Comparison of ENCODE assay signal across 9 cellular contexts in genomic region chr3:49027634-49028033, GRCh38. TPM values are rescaled to one million over a fixed set of nuclear protein-coding genes. Genes with fewer than 3 reads are reported as not detected.
A peak's percentile ranks its signal among the peaks of the same experiment; 100 is the strongest.
DNase-seq lines count a peak whose midpoint lies in the region; ATAC-seq and TF ChIP-seq lines count a peak whose summit lies in the region.
"Had no signal": no experiment of that assay in that cellular context is flagged by ENCODE, and none has a peak within 500 bp of the region (broad histone marks: within the 10 kb centered on the region; RNA-seq: fewer than 3 reads in every experiment).

No MANE protein-coding gene starts in this region.

- H3K9me3 ChIP-seq in left ventricle myocardium inferior (replicated peaks) (no peaks in the 10 kb centered on the region), heart right ventricle (no peaks in the 10 kb centered on the region), iPS-20b (ENCODE audit: insufficient read depth, low read depth, low read length) (no peaks in the 10 kb centered on the region), upper lobe of left lung (no peaks in the 10 kb centered on the region)

- intact Hi-C loops in left ventricle myocardium inferior (cut with micrococcal nuclease) = no loop called here
- intact Hi-C loops in heart right ventricle (cut with DNase I) = loop anchor here in 1 of 10 donors (10.0 kb wide), 1 partner anchor 397 kb away; the partner anchor contains the start of genes AMT and NICN1

- H3K27me3 ChIP-seq in left ventricle myocardium inferior (ENCODE audit: low read depth) = no peaks in the 10 kb centered on the region
- no peaks in the 10 kb centered on the region for H3K27me3 ChIP-seq in heart right ventricle
- no peaks in the 10 kb centered on the region for H3K27me3 ChIP-seq in iPS-20b (ENCODE audit: insufficient read depth, low read length)
- no peaks in the 10 kb centered on the region for H3K27me3 ChIP-seq in upper lobe of left lung

- 96 to 97% methylated on average over 9 of the region's 9 CpGs for WGBS in heart right ventricle, 2 donors
- 95 to 96% methylated on average over 9 of the region's 9 CpGs for WGBS in upper lobe of left lung, 2 donors

- no peak for ATAC-seq in heart right ventricle
- ATAC-seq in upper lobe of left lung (ENCODE audit: low FRiP score in 2 of 2) = no peak
- ATAC-seq in HG02588 (IDR thresholded peaks at IDR 0.05; ENCODE audit: unreplicated experiment) = no peak

- H3K36me3 ChIP-seq in left ventricle myocardium inferior = peaks cover 67% of the 10 kb centered on the region
- H3K36me3 ChIP-seq in heart right ventricle = peaks cover 0 to 82% (median 52%) of the 10 kb centered on the region in 9 donors
- peaks cover 86% of the 10 kb centered on the region for H3K36me3 ChIP-seq in iPS-20b (ENCODE audit: insufficient read depth, low read depth, low read length)
- peaks cover 27 to 72% (median 57%) of the 10 kb centered on the region in 4 donors for H3K36me3 ChIP-seq in upper lobe of left lung

- TF ChIP-seq POLR2A in upper lobe of left lung (IDR thresholded peaks at IDR 0.05) = peak in 1 of 4 donors; percentile 2

- TF ChIP-seq CTCF in left ventricle myocardium inferior (IDR thresholded peaks at IDR 0.05; ENCODE audit: borderline replicate concordance) = no peak
- no peak for TF ChIP-seq CTCF in heart right ventricle (IDR thresholded peaks at IDR 0.05)
- no peak for TF ChIP-seq CTCF in VCaP (conservative IDR thresholded peaks at IDR 0.05)
- no peak for TF ChIP-seq CTCF in upper lobe of left lung (IDR thresholded peaks at IDR 0.05)

- no peak for TF ChIP-seq EP300 in upper lobe of left lung (IDR thresholded peaks at IDR 0.05)

- H3K4me3 ChIP-seq in left ventricle myocardium inferior = no peak overlapping the region
- no peak overlapping the region for H3K4me3 ChIP-seq in heart right ventricle
- 0 out of 2 replicates have a peak overlapping the region, but pooled peaks have one; percentile 86 for H3K4me3 ChIP-seq in iPS-20b (ENCODE audit: low read length)
- H3K4me3 ChIP-seq in upper lobe of left lung = no peak overlapping the region

- H3K4me1 ChIP-seq in left ventricle myocardium inferior (peaks cover 70% of the 10 kb centered on the region), heart right ventricle (peaks cover 11 to 57% (median 28%) of the 10 kb centered on the region in 9 donors), iPS-20b (ENCODE audit: insufficient read depth, low read length) (0 out of 2 replicates have a peak, but pooled peaks cover 5% of the 10 kb centered on the region), upper lobe of left lung (peaks cover 21 to 34% (median 26%) of the 10 kb centered on the region in 4 donors)

- H3K27ac ChIP-seq in left ventricle myocardium inferior (replicated peaks) = peak overlapping the region; percentile 94
- H3K27ac ChIP-seq in heart right ventricle = peak overlapping the region in 2 of 10 donors; percentile 2 to 89
- peak overlapping the region; percentile 99 for H3K27ac ChIP-seq in VCaP
- H3K27ac ChIP-seq in iPS-20b (ENCODE audit: low read length) = no peak overlapping the region
- peak overlapping the region in 3 of 4 donors; percentile 8 to 92 (median 92) for H3K27ac ChIP-seq in upper lobe of left lung

- DNase-seq in left ventricle myocardium inferior = no peak
- DNase-seq in heart right ventricle = no peak
- no peak for DNase-seq in upper lobe of left lung
- no peak for DNase-seq in dermis blood vessel endothelial cell
- no peak for DNase-seq in stimulated activated CD4-positive, alpha-beta T cell treated with anti-CD3 and anti-CD28 coated beads, Interleukin-4, amount 100 ng/mL, for 4 hours
- DNase-seq: NCI-H446 treated with DMSO at 0.1 percent for 48 hours had no signal

- no peak overlapping the region for H3K9ac ChIP-seq in iPS-20b (ENCODE audit: low read depth, low read length)

RNA-seq across cellular contexts. Expression of gene IMPDH2, which starts 1.6 kb away (rescaled TPM):
- total RNA-seq in left ventricle myocardium inferior (46.9 TPM), heart right ventricle (10 to 100 TPM; 40.7 to 70.3 (median 58.4) TPM), upper lobe of left lung (100 to 1,000 TPM in 3 of 6 donors, 10 to 100 TPM in 3; 67.1 to 142 (median 97.3) TPM), dermis blood vessel endothelial cell (145 and 226 TPM in 2 replicates)
- 100 to 1,000 TPM in 1 of 2 donors, 10 to 100 TPM in 1; 84.0 to 105 TPM for polyA plus RNA-seq in heart right ventricle

RNA-seq across cellular contexts. Expression of gene NDUFAF3, which starts 5.7 kb away (rescaled TPM):
- total RNA-seq in left ventricle myocardium inferior = 159 TPM
- total RNA-seq in heart right ventricle = 100 to 1,000 TPM; 154 to 186 (median 167) TPM
- polyA plus RNA-seq in heart right ventricle = 100 to 1,000 TPM; 184 to 280 TPM
- 100 to 1,000 TPM in 3 of 6 donors, 10 to 100 TPM in 3; 75.4 to 166 (median 101) TPM for total RNA-seq in upper lobe of left lung
- total RNA-seq in dermis blood vessel endothelial cell = 66.4 and 74.0 TPM in 2 replicates

RNA-seq across cellular contexts. Expression of gene DALRD3, which starts 9.3 kb away (rescaled TPM):
- total RNA-seq in left ventricle myocardium inferior (11.8 TPM), heart right ventricle (10 to 100 TPM in 8 of 10 donors, 1 to 10 TPM in 2; 7.6 to 17.8 (median 13.9) TPM), upper lobe of left lung (10 to 100 TPM; 28.5 to 67.1 (median 35.7) TPM), dermis blood vessel endothelial cell (45.1 and 47.5 TPM in 2 replicates)
- 10 to 100 TPM; 15.2 to 16.1 TPM for polyA plus RNA-seq in heart right ventricle

RNA-seq across cellular contexts. Expression of gene WDR6, which starts 20.4 kb away (rescaled TPM):
- total RNA-seq in left ventricle myocardium inferior (79.0 TPM), heart right ventricle (10 to 100 TPM; 70.4 to 98.8 (median 76.5) TPM), upper lobe of left lung (100 to 1,000 TPM; 100 to 279 (median 123) TPM), dermis blood vessel endothelial cell (75.2 and 86.3 TPM in 2 replicates)
- 100 to 1,000 TPM in 1 of 2 donors, 10 to 100 TPM in 1; 77.5 to 126 TPM for polyA plus RNA-seq in heart right ventricle

RNA-seq across cellular contexts. Expression of gene P4HTM, which starts 37.6 kb away (rescaled TPM):
- total RNA-seq in left ventricle myocardium inferior (28.9 TPM), heart right ventricle (10 to 100 TPM; 23.8 to 41.7 (median 30.8) TPM), upper lobe of left lung (100 to 1,000 TPM in 1 of 6 donors, 10 to 100 TPM in 5; 44.2 to 184 (median 69.9) TPM), dermis blood vessel endothelial cell (12.1 and 16.5 TPM in 2 replicates)
- polyA plus RNA-seq in heart right ventricle = 10 to 100 TPM; 25.8 to 30.9 TPM
